8 cellular contexts compared by ENCODE assay signal in genomic region chr3:125916376-125916978, GRCh38. TPM values are rescaled to one million over a fixed set of nuclear protein-coding genes. Genes with fewer than 3 reads are reported as not detected.
DNase-seq lines count a peak whose midpoint lies in the region; ATAC-seq, FAIRE-seq and TF ChIP-seq lines count a peak whose summit lies in the region.

No MANE protein-coding gene starts in this region.

- no peaks in the 10 kb centered on the region for H3K36me3 ChIP-seq in right lobe of liver

- peak; percentile 89 for ATAC-seq in CD4-positive, alpha-beta T cell (ENCODE audit: poor library complexity)
- peak; percentile 77 for ATAC-seq in HG03354 (IDR thresholded peaks at IDR 0.05; ENCODE audit: poor library complexity, severe bottlenecking, unreplicated experiment)
- ATAC-seq in right lobe of liver, result peak; percentile 99 to 100 (median 99)

- peak overlapping the region; percentile 95 for H3K27ac Mint-ChIP-seq in CD4-positive, alpha-beta T cell

- peak in 9 of 10 experiments; percentile 93 to 97 (median 95) for DNase-seq in CD4-positive, alpha-beta T cell
- DNase-seq in GM19239 (ENCODE audit: insufficient read length, low spot score) (peak; percentile 75), NCI-H226 (peak; percentile 89), dorsolateral prefrontal cortex (peak; percentile 92 to 97 (median 96)), right lobe of liver (peak in 1 of 3 donors; percentile 99)
- peak; percentile 97 to 99 (median 98) for DNase-seq in activated CD4-positive, CD25-positive, alpha-beta regulatory T cell (lab: John Stamatoyannopoulos, UW)
- DNase-seq in stimulated activated CD4-positive, alpha-beta T cell treated with anti-CD3 and anti-CD28 coated beads, TNF-alpha, amount 100 ng/mL, for 1 hour (ENCODE audit: low read depth in 3 of 3, low spot score in 1 of 3), result peak; percentile 90 to 91 (median 91)

- peak overlapping the region; percentile 91 for H3K4me3 Mint-ChIP-seq in CD4-positive, alpha-beta T cell

- H3K36me3 Mint-ChIP-seq in CD4-positive, alpha-beta T cell (ENCODE audit: low read depth), result peaks cover 6% of the 10 kb centered on the region

- CTCF ChIA-PET in CD4-positive, alpha-beta T cell (lab: Charles Lee), result interaction anchor here (0.6 kb wide), 1 partner anchor 150 kb away, joined by 4 read pairs; no protein-coding TSS in a partner anchor

- intact Hi-C loops in CD4-positive, alpha-beta T cell (cut with DNase I, micrococcal nuclease), result loop anchor here (2.0 to 10.0 kb wide), 10 partner anchors 76 to 1756 kb away; partner anchors contain the start of genes ABTB1 (in 1 of the 2), CHCHD6 (in 1 of the 2), MCM2 (in 1 of the 2) and SLC41A3 (in 1 of the 2)
- intact Hi-C loops in dorsolateral prefrontal cortex (cut with DNase I), result loop anchor here (5.0 to 10.0 kb wide), 4 partner anchors 152 to 561 kb away; partner anchors contain the start of genes ZXDC (in 2 of the 2) and OSBPL11 (in 1 of the 2)
- intact Hi-C loops in right lobe of liver (cut with DNase I), result no loop called here

- H3K27me3 Mint-ChIP-seq in CD4-positive, alpha-beta T cell, result no peaks in the 10 kb centered on the region

- WGBS in right lobe of liver (ENCODE audit: insufficient coverage, low coverage, low lambda C conversion rate, missing lambda C conversion rate), result 0% methylated on average over 10 of the region's 58 CpGs

- no peaks in the 10 kb centered on the region for H3K27me3 ChIP-seq in CD4-positive, alpha-beta T cell (ENCODE audit: control insufficient read depth, insufficient read depth, low read length)
- H3K27me3 ChIP-seq in dorsolateral prefrontal cortex (no peaks in the 10 kb centered on the region), right lobe of liver (no peaks in the 10 kb centered on the region)

- H3K4me3 ChIP-seq in dorsolateral prefrontal cortex, result peak overlapping the region; percentile 24 to 93 (median 77)
- peak overlapping the region; percentile 72 for H3K4me3 ChIP-seq in right lobe of liver

- H3K27ac ChIP-seq in CD4-positive, alpha-beta T cell (ENCODE audit: low read depth, low read length), result peak overlapping the region; percentile 50
- H3K27ac ChIP-seq in dorsolateral prefrontal cortex (peak overlapping the region in 52 of 59 donors; percentile 8 to 92 (median 75)), right lobe of liver (peak overlapping the region in 2 of 3 donors; percentile 31 to 33)

- peak; percentile 42 for FAIRE-seq in GM19239 (lab: Jason Lieb, UNC)

- no peaks in the 10 kb centered on the region for H3K9me3 Mint-ChIP-seq in CD4-positive, alpha-beta T cell

- no peak for TF ChIP-seq POLR2A in right lobe of liver (IDR thresholded peaks at IDR 0.05)

- TF ChIP-seq CTCF in CD4-positive, alpha-beta T cell (IDR thresholded peaks at IDR 0.05), result no peak
- TF ChIP-seq CTCF in dorsolateral prefrontal cortex (IDR thresholded peaks at IDR 0.05 in 54 of 56, conservative IDR thresholded peaks at IDR 0.05 in 2 of 56; ENCODE audit: low read depth in 1 of 56, partially characterized antibody in 56 of 56), result peak in 39 of 56 donors; percentile 20 to 69 (median 45)
- peak in 3 of 4 donors; percentile 18 to 36 (median 35) for TF ChIP-seq CTCF in right lobe of liver (IDR thresholded peaks at IDR 0.05)

- H3K4me1 ChIP-seq in right lobe of liver, result peaks cover 0 to 3% (median 0%) of the 10 kb centered on the region in 4 donors

- peaks cover 12% of the 10 kb centered on the region for H3K4me1 Mint-ChIP-seq in CD4-positive, alpha-beta T cell (ENCODE audit: low read depth)

- no peaks in the 10 kb centered on the region for H3K9me3 ChIP-seq in CD4-positive, alpha-beta T cell (ENCODE audit: control insufficient read depth, low read length)
- no peaks in the 10 kb centered on the region for H3K9me3 ChIP-seq in right lobe of liver

- POLR2A ChIA-PET in CD4-positive, alpha-beta T cell (lab: Charles Lee), result interaction anchor here (0.6 kb wide), 1 partner anchor 168 kb away, joined by 4 read pairs; the partner anchor contains the start of gene SLC41A3

RNA-seq across cellular contexts. Expression of gene ROPN1B, which starts 52.5 kb away (rescaled TPM):
- under 1 TPM in 1 of 2 experiments, not detected in 1; 0.25 TPM for total RNA-seq in CD4-positive, alpha-beta T cell
- total RNA-seq in dorsolateral prefrontal cortex (1 to 10 TPM in 90 of 120 experiments, under 1 TPM in 25, not detected in 5; 0.26 to 7.3 (median 1.7) TPM), right lobe of liver (1 to 10 TPM in 1 of 6 experiments, under 1 TPM in 4, not detected in 1; 0.46 to 2.0 (median 0.60) TPM)

Comparison
In these comparisons a context has a peak if more than half of its experiments do, and no peak if none do; other contexts are left out.
1. intact Hi-C loops: an anchor here in CD4-positive, alpha-beta T cell (2.0 to 10.0 kb wide) and dorsolateral prefrontal cortex (5.0 to 10.0 kb wide); none called in right lobe of liver.